ENCODE assay signal across 13 cellular contexts in genomic region chr10:79335470-79336235, GRCh38. TPM values are rescaled to one million over a fixed set of nuclear protein-coding genes. Genes with fewer than 3 reads are reported as not detected.
DNase-seq lines count a peak whose midpoint lies in the region; ATAC-seq and TF ChIP-seq lines count a peak whose summit lies in the region.
"Had no signal": no experiment of that assay in that cellular context is flagged by ENCODE, and none has a peak within 500 bp of the region (broad histone marks: within the 10 kb centered on the region; RNA-seq: fewer than 3 reads in every experiment).

No MANE protein-coding gene starts in this region.

- peak in 1 of 3 donors; percentile 62 for DNase-seq in right cardiac atrium
- no peak for DNase-seq in Right ventricle myocardium inferior (ENCODE audit: missing footprints)
- DNase-seq in dorsolateral prefrontal cortex = peak; percentile 65 to 98 (median 95)
- no peak for DNase-seq in neural crest cell (ENCODE audit: low read depth, low spot score)
- no peak for DNase-seq in type B pancreatic cell (ENCODE audit: extremely low spot score, unreplicated experiment)
- no peak for DNase-seq in PC-9
- DNase-seq: activated CD8-positive, alpha-beta memory T cell treated with anti-CD3 and anti-CD28 coated beads, Interleukin-2, amount 10 ng/mL, durations not matched to agents 7 days and 5 days; BE2C; esophagus squamous epithelium; immature natural killer cell had no signal

- no peaks in the 10 kb centered on the region for H3K9me2 ChIP-seq in PC-9 (ENCODE audit: insufficient read depth)

- no peak overlapping the region for H2AFZ ChIP-seq in PC-9

- no peaks in the 10 kb centered on the region for H3K27me3 Mint-ChIP-seq in neural crest cell (ENCODE audit: low read depth)
- H3K27me3 Mint-ChIP-seq in type B pancreatic cell = no peaks in the 10 kb centered on the region
- H3K27me3 Mint-ChIP-seq: activated CD8-positive, alpha-beta memory T cell treated with anti-CD3 and anti-CD28 coated beads, Interleukin-2, amount 10 ng/mL, durations not matched to agents 7 days and 5 days had no signal

- H3K27ac ChIP-seq in right cardiac atrium (ENCODE audit: low read length) (no peak overlapping the region), dorsolateral prefrontal cortex (peak overlapping the region; percentile 72 to 100 (median 98)), PC-9 (no peak overlapping the region)
- H3K27ac ChIP-seq: esophagus squamous epithelium, prostate gland had no signal

- peaks cover 12% of the 10 kb centered on the region for H3K4me1 Mint-ChIP-seq in neural crest cell
- H3K4me1 Mint-ChIP-seq in type B pancreatic cell (ENCODE audit: unreplicated experiment) = peaks cover 23% of the 10 kb centered on the region
- H3K4me1 Mint-ChIP-seq: immature natural killer cell had no signal

- H3K9me3 ChIP-seq in right cardiac atrium (ENCODE audit: control insufficient read depth, low read length) = no peaks in the 10 kb centered on the region
- H3K9me3 ChIP-seq in PC-9 (ENCODE audit: insufficient read depth, low read depth) = no peaks in the 10 kb centered on the region
- H3K9me3 ChIP-seq: BE2C, esophagus squamous epithelium, prostate gland had no signal

- CTCF ChIA-PET in PC-9 (lab: Charles Lee) = interaction anchor here (0.7 to 1.0 kb wide), 2 partner anchors 10 to 135 kb away, joined by 3 read pairs; no protein-coding TSS in a partner anchor

- H3K9me3 Mint-ChIP-seq in neural crest cell = peaks cover 3% of the 10 kb centered on the region
- H3K9me3 Mint-ChIP-seq in type B pancreatic cell = peaks cover 10% of the 10 kb centered on the region
- H3K9me3 Mint-ChIP-seq: immature natural killer cell had no signal

- H3K4me3 ChIP-seq in right cardiac atrium (ENCODE audit: low read length) (no peak overlapping the region), dorsolateral prefrontal cortex (no peak overlapping the region), PC-9 (no peak overlapping the region)
- H3K4me3 ChIP-seq: esophagus squamous epithelium, prostate gland had no signal

- H3K27ac Mint-ChIP-seq in neural crest cell (ENCODE audit: unreplicated experiment) (peak overlapping the region; percentile 52), type B pancreatic cell (peak overlapping the region; percentile 58)
- H3K27ac Mint-ChIP-seq: activated CD8-positive, alpha-beta memory T cell treated with anti-CD3 and anti-CD28 coated beads, Interleukin-2, amount 10 ng/mL, durations not matched to agents 7 days and 5 days; immature natural killer cell had no signal

- H3K27me3 ChIP-seq in right cardiac atrium (ENCODE audit: control insufficient read depth, insufficient read depth) (no peaks in the 10 kb centered on the region), dorsolateral prefrontal cortex (no peaks in the 10 kb centered on the region), PC-9 (ENCODE audit: insufficient read depth, low read depth) (no peaks in the 10 kb centered on the region)
- H3K27me3 ChIP-seq: BE2C, esophagus squamous epithelium had no signal

- WGBS in right cardiac atrium = 77% methylated on average over 13 of the region's 13 CpGs

- intact Hi-C loops in right cardiac atrium (cut with DNase I) = no loop called here
- intact Hi-C loops in Right ventricle myocardium inferior (cut with DNase I) = no loop called here
- intact Hi-C loops in dorsolateral prefrontal cortex (cut with DNase I) = loop anchor here (1.0 kb wide), 2 partner anchors 60 to 61 kb away; no protein-coding TSS in a partner anchor
- intact Hi-C loops in PC-9 (cut with micrococcal nuclease; ENCODE audit: unreplicated experiment) = no loop called here

- H3K4me1 ChIP-seq in right cardiac atrium (ENCODE audit: control insufficient read depth, insufficient read depth, low read length) (no peaks in the 10 kb centered on the region), PC-9 (replicated peaks; ENCODE audit: insufficient read depth) (peaks cover 26% of the 10 kb centered on the region)
- H3K4me1 ChIP-seq: BE2C, prostate gland had no signal

- H3K4me3 Mint-ChIP-seq in neural crest cell (no peak overlapping the region), type B pancreatic cell (no peak overlapping the region)
- H3K4me3 Mint-ChIP-seq: activated CD8-positive, alpha-beta memory T cell treated with anti-CD3 and anti-CD28 coated beads, Interleukin-2, amount 10 ng/mL, durations not matched to agents 7 days and 5 days; immature natural killer cell had no signal

- H3K36me3 ChIP-seq in PC-9 (ENCODE audit: low read depth) = no peaks in the 10 kb centered on the region
- H3K36me3 ChIP-seq: BE2C, esophagus squamous epithelium, prostate gland had no signal

- ATAC-seq in right cardiac atrium = peak; percentile 38 to 64
- no peak for ATAC-seq in Right ventricle myocardium inferior
- no peak for ATAC-seq in GM19467 (IDR thresholded peaks at IDR 0.05; ENCODE audit: unreplicated experiment)
- ATAC-seq in HG03159 (IDR thresholded peaks at IDR 0.05; ENCODE audit: unreplicated experiment) = no peak
- ATAC-seq: activated CD8-positive, alpha-beta memory T cell treated with anti-CD3 and anti-CD28 coated beads, Interleukin-2, amount 10 ng/mL, durations not matched to agents 7 days and 5 days had no signal

- H3K36me3 Mint-ChIP-seq in neural crest cell (ENCODE audit: low read depth) = no peaks in the 10 kb centered on the region
- no peaks in the 10 kb centered on the region for H3K36me3 Mint-ChIP-seq in type B pancreatic cell
- H3K36me3 Mint-ChIP-seq: immature natural killer cell had no signal

- TF ChIP-seq CTCF in dorsolateral prefrontal cortex (IDR thresholded peaks at IDR 0.05 in 54 of 56, conservative IDR thresholded peaks at IDR 0.05 in 2 of 56; ENCODE audit: low read depth in 1 of 56, partially characterized antibody in 56 of 56) = peak in 9 of 56 donors; percentile 8 to 32 (median 19)
- TF ChIP-seq CTCF in neural crest cell (conservative IDR thresholded peaks at IDR 0.05) = no peak
- no peak for TF ChIP-seq CTCF in type B pancreatic cell (conservative IDR thresholded peaks at IDR 0.05)
- no peak for TF ChIP-seq CTCF in PC-9 (conservative IDR thresholded peaks at IDR 0.05)

- H3K79me2 ChIP-seq in PC-9 (ENCODE audit: low read depth) = no peaks in the 10 kb centered on the region

- BruUV-seq in PC-9 (replicated peaks; lab: Mats Ljungman, UMichigan) = no TSS peak

- H4K20me1 ChIP-seq in PC-9 (ENCODE audit: insufficient read depth) = no peaks in the 10 kb centered on the region

- POLR2A ChIA-PET in PC-9 (lab: Charles Lee; ENCODE audit: unreplicated experiment) = no interaction called here

- no peak overlapping the region for H3K4me2 ChIP-seq in PC-9

- peaks cover 26% of the 10 kb centered on the region for H3F3A ChIP-seq in PC-9 (ENCODE audit: insufficient read depth, low read depth)

RNA-seq across cellular contexts. Expression of gene PPIF, which starts 11.6 kb away (rescaled TPM):
- 100 to 1,000 TPM in 3 of 4 donors, 10 to 100 TPM in 1; 91.8 to 121 (median 110) TPM for total RNA-seq in right cardiac atrium
- polyA plus RNA-seq in right cardiac atrium = 97.7 TPM
- total RNA-seq in Right ventricle myocardium inferior = 151 TPM
- total RNA-seq in dorsolateral prefrontal cortex = 10 to 100 TPM; 36.9 to 90.0 (median 52.6) TPM
- total RNA-seq in neural crest cell = 74.2 and 76.8 TPM in 2 replicates
- 67.5 and 91.3 TPM in 2 replicates for total RNA-seq in type B pancreatic cell (ENCODE audit: low replicate concordance)
- 171 and 203 TPM in 2 replicates for total RNA-seq in PC-9 (2021)

Comparison
In these comparisons a context has a peak if more than half of its experiments do, and no peak if none do; other contexts are left out.
1. ATAC-seq: peak in right cardiac atrium (2 of 2); none in Right ventricle myocardium inferior (single experiment), GM19467 (single experiment) and HG03159 (single experiment).
2. DNase-seq: peak in dorsolateral prefrontal cortex (10 of 10); none in Right ventricle myocardium inferior (single experiment), neural crest cell (single experiment), type B pancreatic cell (single experiment) and PC-9 (0 of 2).
3. H3K27ac ChIP-seq: peak in dorsolateral prefrontal cortex (59 of 59); none in right cardiac atrium (single experiment) and PC-9 (single experiment).
4. intact Hi-C loops: an anchor here in dorsolateral prefrontal cortex (1.0 kb wide); none called in right cardiac atrium, Right ventricle myocardium inferior and PC-9.